8 cellular contexts compared by ENCODE assay signal in the genomic region with DNA sequence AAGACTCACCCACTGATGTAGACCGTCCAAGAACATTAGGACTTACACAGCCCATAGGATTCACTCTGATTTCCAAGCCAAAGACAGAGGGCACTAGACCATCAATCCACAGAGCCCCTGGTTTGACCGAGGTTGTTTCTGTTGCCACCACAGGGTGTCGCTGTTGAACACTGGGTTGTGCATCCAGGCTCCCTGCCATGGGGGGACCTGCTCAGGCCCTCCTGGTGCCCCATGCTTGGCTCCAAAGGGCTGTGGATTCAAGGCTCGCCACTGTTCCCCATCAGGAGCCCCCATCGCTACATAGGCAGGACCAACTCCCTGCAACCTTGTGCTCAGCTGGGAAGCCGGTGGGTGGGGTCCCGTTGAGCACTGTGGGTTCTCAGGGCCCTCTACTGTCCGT.
DNase-seq lines count a peak whose midpoint lies in the region; ATAC-seq, FAIRE-seq and TF ChIP-seq lines count a peak whose summit lies in the region.

No MANE protein-coding gene starts in this region.

- no peaks in the 10 kb centered on the region for H3K79me2 ChIP-seq in astrocyte (ENCODE audit: insufficient read depth, low read length)

- H4K20me1 ChIP-seq in astrocyte (ENCODE audit: insufficient read depth, low read length): no peaks in the 10 kb centered on the region

- H3K4me1 ChIP-seq in astrocyte (ENCODE audit: insufficient read depth, low read length): peaks cover 29% of the 10 kb centered on the region
- H3K4me1 ChIP-seq in mesenchymal stem cell (ENCODE audit: control insufficient read depth, insufficient read depth, low read depth, low read length): peaks cover 21% of the 10 kb centered on the region

- peak overlapping the region; percentile 35 to 46 for H2BK12ac ChIP-seq in mesenchymal stem cell (ENCODE audit: low read length in 2 of 2)

- WGBS in mesenchymal stem cell: 77% methylated on average over 8 of the region's 8 CpGs

- no peaks in the 10 kb centered on the region for H3K79me1 ChIP-seq in mesenchymal stem cell (replicated peaks; ENCODE audit: low read length, poor library complexity, severe bottlenecking)

- DNase-seq in EH (ENCODE audit: low read depth): peak; percentile 34
- peak; percentile 81 for DNase-seq in HT-29 (ENCODE audit: low spot score)
- DNase-seq in astrocyte (ENCODE audit: low read depth): no peak
- no peak for DNase-seq in mesenchymal stem cell
- no peak for DNase-seq in DMS153 treated with DMSO at 0.1 percent for 48 hours (lab: John Stamatoyannopoulos, UW; ENCODE audit: unreplicated experiment)
- DNase-seq in activated gamma-delta T cell treated with Interleukin-2 at 50 U/mL for 16 hours: no peak

- H3K9ac ChIP-seq in astrocyte (ENCODE audit: low read length): no peak overlapping the region
- no peak overlapping the region for H3K9ac ChIP-seq in mesenchymal stem cell (ENCODE audit: low read length)

- H2AK5ac ChIP-seq in mesenchymal stem cell (ENCODE audit: low read length, severe bottlenecking): no peak overlapping the region

- H3K27me3 ChIP-seq in astrocyte (ENCODE audit: insufficient read depth, low read length) (no peaks in the 10 kb centered on the region), mesenchymal stem cell (ENCODE audit: control insufficient read depth in 1 of 2, insufficient read depth in 1 of 2, low read length in 2 of 2) (peaks cover 18 to 22% of the 10 kb centered on the region in 2 experiments)

- H2BK15ac ChIP-seq in mesenchymal stem cell (ENCODE audit: low read depth, poor library complexity, severe bottlenecking): no peak overlapping the region

- H3K4me3 Mint-ChIP-seq in astrocyte (ENCODE audit: unreplicated experiment): no peak overlapping the region

- H2BK5ac ChIP-seq in mesenchymal stem cell (ENCODE audit: low read depth, low read length, poor library complexity, severe bottlenecking): no peak overlapping the region

- H3K4me2 ChIP-seq in astrocyte (ENCODE audit: low read length) (peak overlapping the region; percentile 47), mesenchymal stem cell (ENCODE audit: low read length, poor library complexity, severe bottlenecking) (no peak overlapping the region)

- H4K91ac ChIP-seq in mesenchymal stem cell (ENCODE audit: low read length): peak overlapping the region; percentile 35

- H3K36me3 Mint-ChIP-seq in astrocyte (ENCODE audit: low read depth, unreplicated experiment): no peaks in the 10 kb centered on the region

- no peak overlapping the region for H2AFZ ChIP-seq in astrocyte (ENCODE audit: low read depth, low read length)
- no peak overlapping the region for H2AFZ ChIP-seq in mesenchymal stem cell (ENCODE audit: low read depth, low read length)

- peaks cover 6% of the 10 kb centered on the region for H3K9me3 Mint-ChIP-seq in astrocyte (ENCODE audit: unreplicated experiment)

- no peak overlapping the region for H3K14ac ChIP-seq in mesenchymal stem cell (ENCODE audit: low read length in 2 of 2)

- peak; percentile 49 for TF ChIP-seq CTCF in astrocyte (IDR thresholded peaks at IDR 0.05; ENCODE audit: insufficient read depth, low read depth, low read length)

- no peak for FAIRE-seq in astrocyte (lab: Jason Lieb, UNC)

- H3K4me1 Mint-ChIP-seq in astrocyte (ENCODE audit: low read depth, unreplicated experiment): peaks cover 17% of the 10 kb centered on the region

- no peak overlapping the region for H3K4ac ChIP-seq in mesenchymal stem cell (ENCODE audit: low read depth in 1 of 2, low read length in 2 of 2)

- H3K4me3 ChIP-seq in astrocyte (ENCODE audit: insufficient read depth, low read depth, low read length) (no peak overlapping the region), mesenchymal stem cell (ENCODE audit: insufficient read depth in 1 of 2, low read depth in 1 of 2, low read length in 2 of 2) (no peak overlapping the region)

- H3K9me3 ChIP-seq in astrocyte (ENCODE audit: insufficient read depth, low read depth, low read length) (peaks cover 5% of the 10 kb centered on the region), mesenchymal stem cell (ENCODE audit: control insufficient read depth, low read length) (peaks cover 10% of the 10 kb centered on the region)

- no peak overlapping the region for H3K23ac ChIP-seq in mesenchymal stem cell (ENCODE audit: low read length in 2 of 2)

- H3K27ac Mint-ChIP-seq in astrocyte (ENCODE audit: unreplicated experiment): peak overlapping the region; percentile 69

- H3K36me3 ChIP-seq in astrocyte (ENCODE audit: insufficient read depth, low read length) (no peaks in the 10 kb centered on the region), mesenchymal stem cell (ENCODE audit: control insufficient read depth in 1 of 2, insufficient read depth in 2 of 2, low read depth in 1 of 2, low read length in 2 of 2) (no peaks in the 10 kb centered on the region)

- H2BK120ac ChIP-seq in mesenchymal stem cell (ENCODE audit: low read depth, low read length): no peak overlapping the region

- no peak for ATAC-seq in HG03469 (IDR thresholded peaks at IDR 0.05; ENCODE audit: unreplicated experiment)
- no peak for ATAC-seq in GM21576 (IDR thresholded peaks at IDR 0.05; ENCODE audit: unreplicated experiment)

- H3K18ac ChIP-seq in mesenchymal stem cell (ENCODE audit: low read depth in 1 of 2, low read length in 2 of 2): no peak overlapping the region

- H3K27ac ChIP-seq in astrocyte (ENCODE audit: low read depth, low read length) (peak overlapping the region; percentile 85), mesenchymal stem cell (ENCODE audit: low read length, poor library complexity, severe bottlenecking) (no peak overlapping the region)

- peaks cover 11% of the 10 kb centered on the region for H3K27me3 Mint-ChIP-seq in astrocyte (ENCODE audit: low read depth, unreplicated experiment)

- H4K8ac ChIP-seq in mesenchymal stem cell (ENCODE audit: low read length): no peak overlapping the region

Comparison
In these comparisons a context has a peak if more than half of its experiments do, and no peak if none do; other contexts are left out.
1. DNase-seq: peak in EH (single experiment) and HT-29 (single experiment); none in astrocyte (single experiment), mesenchymal stem cell (single experiment), DMS153 treated with DMSO at 0.1 percent for 48 hours (single experiment) and activated gamma-delta T cell treated with Interleukin-2 at 50 U/mL for 16 hours (single experiment).